ENCODE assay signal across 1 cellular context in genomic region chrX:119583431-119584059, GRCh38.
TF ChIP-seq lines count a peak whose summit lies in the region.

No MANE protein-coding gene starts in this region.

TF ChIP-seq in HCT116, 20 proteins besides CTCF, POLR2A, EP300 and RAD21 (continued from another document):
- TF ChIP-seq REST (IDR thresholded peaks at IDR 0.05; ENCODE audit: low read depth) = no peak
TF ChIP-seq in HCT116: peak in this region for 0.
